ENCODE assay signal across 8 cellular contexts in the genomic region with DNA sequence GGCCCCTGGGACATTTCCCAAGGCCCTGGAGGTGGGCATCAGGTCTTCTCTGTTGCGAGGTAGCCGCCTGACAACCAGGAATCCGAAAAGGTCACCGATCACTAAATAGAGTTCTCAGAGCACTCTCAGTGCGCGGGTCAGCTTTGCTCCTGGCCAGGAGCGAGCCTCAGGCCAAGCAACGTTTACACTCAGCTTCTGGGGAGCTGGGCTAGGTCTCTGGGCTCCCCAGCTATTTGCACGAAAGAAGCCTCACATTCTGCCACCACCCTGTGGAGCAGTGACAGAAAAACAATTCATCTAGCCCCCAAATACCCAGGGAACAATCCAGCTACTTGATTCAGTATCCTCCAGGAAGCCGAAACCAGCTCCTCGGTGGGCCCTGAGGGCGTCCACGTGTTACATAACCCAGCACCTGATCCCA. TPM values are rescaled to one million over a fixed set of nuclear protein-coding genes. Genes with fewer than 3 reads are reported as not detected.
DNase-seq lines count a peak whose midpoint lies in the region; ATAC-seq and TF ChIP-seq lines count a peak whose summit lies in the region.
"Had no signal": no experiment of that assay in that cellular context is flagged by ENCODE, and none has a peak within 500 bp of the region (broad histone marks: within the 10 kb centered on the region; RNA-seq: fewer than 3 reads in every experiment).

No MANE protein-coding gene starts in this region.

- CTCF ChIA-PET in PC-3 (lab: Charles Lee): interaction anchor here (0.6 kb wide), 1 partner anchor 152 kb away, joined by 12 read pairs; no protein-coding TSS in a partner anchor

- H3F3A ChIP-seq in PC-3 (ENCODE audit: low read length, unreplicated experiment): no peaks in the 10 kb centered on the region

- peaks cover 42% of the 10 kb centered on the region for H3K4me1 ChIP-seq in PC-3 (ENCODE audit: insufficient read depth, low read length)
- H3K4me1 ChIP-seq in ectodermal cell (ENCODE audit: control insufficient read depth, insufficient read depth, low read length): peaks cover 57% of the 10 kb centered on the region
- H3K4me1 ChIP-seq in testis: peaks cover 27% of the 10 kb centered on the region

- no peaks in the 10 kb centered on the region for H3K27me3 ChIP-seq in PC-3 (ENCODE audit: low read length)
- peaks cover 14% of the 10 kb centered on the region for H3K27me3 ChIP-seq in ectodermal cell (ENCODE audit: control insufficient read depth, insufficient read depth, low read length, poor library complexity, severe bottlenecking)
- no peaks in the 10 kb centered on the region for H3K27me3 ChIP-seq in testis

- no TSS peak for BruUV-seq in PC-3 (replicated peaks; lab: Mats Ljungman, UMichigan)

- H3K4me3 ChIP-seq in PC-3 (ENCODE audit: low read length) (no peak overlapping the region), ectodermal cell (ENCODE audit: insufficient read depth, low read depth, low read length) (peak overlapping the region; percentile 86), testis (peak overlapping the region in 1 of 2 donors; percentile 72)

- 49% methylated on average over 13 of the region's 13 CpGs for WGBS in ectodermal cell, 2 experiments
- 52 to 78% methylated on average over 7 to 13 of the region's 13 CpGs for WGBS in testis, 2 donors

- H3K27ac ChIP-seq in PC-3 (ENCODE audit: low read length): no peak overlapping the region
- peak overlapping the region; percentile 79 for H3K27ac ChIP-seq in ectodermal cell (ENCODE audit: insufficient read depth, low read depth, low read length, poor library complexity, severe bottlenecking)
- peak overlapping the region; percentile 89 to 91 for H3K27ac ChIP-seq in testis

- no peak for DNase-seq in PC-3
- peak; percentile 54 for DNase-seq in medulla oblongata (ENCODE audit: extremely low spot score)
- no peak for DNase-seq in testis
- no peak for DNase-seq in activated T-cell treated with anti-CD3 and anti-CD28 coated beads for 4 hours
- DNase-seq: activated naive CD4-positive, alpha-beta T cell treated with Interleukin-2 at 50 U/mL for 16 hours had no signal

- no peak for ATAC-seq in PC-3
- ATAC-seq in GM18505 (IDR thresholded peaks at IDR 0.05; ENCODE audit: unreplicated experiment): no peak
- no peak for ATAC-seq in GM19467 (IDR thresholded peaks at IDR 0.05; ENCODE audit: unreplicated experiment)

- no peaks in the 10 kb centered on the region for H3K9me2 ChIP-seq in PC-3 (replicated peaks; ENCODE audit: low read length)

- H3K9ac ChIP-seq in PC-3 (ENCODE audit: low read length): no peak overlapping the region

- no peaks in the 10 kb centered on the region for H3K36me3 ChIP-seq in PC-3 (ENCODE audit: low read depth, low read length)
- H3K36me3 ChIP-seq in ectodermal cell (ENCODE audit: control insufficient read depth, insufficient read depth, low read length): no peaks in the 10 kb centered on the region
- no peaks in the 10 kb centered on the region for H3K36me3 ChIP-seq in testis (ENCODE audit: low read depth, missing control alignments)

- intact Hi-C loops in PC-3 (cut with micrococcal nuclease) (loop anchor here (10.0 kb wide), 2 partner anchors 130 to 400 kb away; no protein-coding TSS in a partner anchor), testis (cut with DNase I; ENCODE audit: low total_unique reads) (no loop called here)

- H2AFZ ChIP-seq in PC-3 (ENCODE audit: low read length): no peak overlapping the region

- TF ChIP-seq POLR2A in testis (IDR thresholded peaks at IDR 0.05) (no peak), GM18505 (IDR thresholded peaks at IDR 0.05; ENCODE audit: borderline replicate concordance, extremely low read depth, insufficient read depth, insufficient read length) (no peak)

- no peak for TF ChIP-seq CTCF in PC-3 (conservative IDR thresholded peaks at IDR 0.05; ENCODE audit: low read depth, low read length)
- no peak for TF ChIP-seq CTCF in testis (IDR thresholded peaks at IDR 0.05)

- H4K20me1 ChIP-seq in PC-3 (ENCODE audit: low read length): peaks cover 6% of the 10 kb centered on the region; the same call in 1 of the 2 replicates

- H3K9me3 ChIP-seq in PC-3 (ENCODE audit: low read length): no peaks in the 10 kb centered on the region
- H3K9me3 ChIP-seq in ectodermal cell (ENCODE audit: control insufficient read depth, low read length): no peaks in the 10 kb centered on the region
- H3K9me3 ChIP-seq in testis: no peaks in the 10 kb centered on the region

- peaks cover 80% of the 10 kb centered on the region for H3K79me2 ChIP-seq in PC-3 (ENCODE audit: low read length)

- POLR2A ChIA-PET in PC-3 (lab: Charles Lee; ENCODE audit: unreplicated experiment): interaction anchor here (0.7 kb wide), 1 partner anchor 157 kb away, joined by 3 read pairs; no protein-coding TSS in a partner anchor

- H3K4me2 ChIP-seq in PC-3 (ENCODE audit: low read length): peak overlapping the region; percentile 92; the same call in 1 of the 2 replicates

RNA-seq across cellular contexts. Expression of gene SH3BP4, which starts 3.3 kb away (rescaled TPM):
- total RNA-seq in PC-3 (2014; rRNA removed): 35.2 and 47.3 TPM in 2 replicates
- polyA plus RNA-seq in ectodermal cell (2013, experiment 1 of 4): 41.1 TPM
- 44.7 TPM for polyA plus RNA-seq in ectodermal cell (2013, experiment 2 of 4)
- polyA plus RNA-seq in ectodermal cell (2013, experiment 3 of 4): 35.6 TPM
- 37.5 TPM for polyA plus RNA-seq in ectodermal cell (2013, experiment 4 of 4)
- total RNA-seq in testis: 10 to 100 TPM; 64.4 to 88.5 TPM
- polyA plus RNA-seq in testis (ENCODE audit: insufficient read depth, low read depth, low replicate concordance): 33.3 TPM
